Comparison of ENCODE assay signal across 10 cellular contexts in the genomic region with DNA sequence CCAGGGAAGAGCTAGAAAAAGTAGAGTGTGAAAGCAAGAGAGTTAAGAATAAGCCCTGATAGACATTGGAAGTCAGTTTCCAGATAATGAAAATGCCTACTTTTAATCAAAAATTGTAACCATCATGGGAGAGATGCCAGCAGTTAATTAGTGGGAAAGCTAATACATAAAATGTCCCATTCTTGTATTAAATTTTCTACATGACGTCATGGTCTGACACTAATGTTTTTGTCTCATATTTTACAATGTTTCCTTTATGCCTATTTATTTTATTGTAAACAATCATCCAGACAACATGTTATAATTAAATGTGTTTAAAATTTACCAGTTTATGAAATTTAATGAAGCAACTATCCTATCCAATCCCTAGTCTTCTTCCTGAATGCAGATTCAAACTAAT. TPM values are rescaled to one million over a fixed set of nuclear protein-coding genes. Genes with fewer than 3 reads are reported as not detected.
"Had no signal": no experiment of that assay in that cellular context is flagged by ENCODE, and none has a peak within 500 bp of the region (broad histone marks: within the 10 kb centered on the region; RNA-seq: fewer than 3 reads in every experiment).

No MANE protein-coding gene starts in this region.

- H3K9ac ChIP-seq: KMS-11 had no signal

- H3K4me2 ChIP-seq: KMS-11 had no signal

- H3K4me1 Mint-ChIP-seq: IgD-negative memory B cell had no signal

- DNase-seq: IMR-90, Karpas-422, KBM-7, KG1 had no signal

- H3K27me3 Mint-ChIP-seq: IgD-negative memory B cell had no signal

- FAIRE-seq: HTR-8/SVneo had no signal

- H3K36me3 Mint-ChIP-seq: IgD-negative memory B cell had no signal

- H3K4me3 Mint-ChIP-seq: IgD-negative memory B cell had no signal

- H3K27ac ChIP-seq: HL-60, KMS-11 had no signal

- H3K27ac Mint-ChIP-seq: IgD-negative memory B cell had no signal

RNA-seq across cellular contexts. Expression of a gene that starts 26.3 kb away (rescaled TPM):
- total RNA-seq: HT-29, HT1080, IMR-90 had no signal
- polyA plus RNA-seq: IgD-negative memory B cell, IMR-90 had no signal
